In genomic region chr17:2957631-2958286, GRCh38 we compare ENCODE assay signal across 1 cellular context.
TF ChIP-seq lines count a peak whose summit lies in the region.

No MANE protein-coding gene starts in this region.

TF ChIP-seq in A549, 52 proteins besides CTCF, POLR2A, EP300 and RAD21:
- no peak for TF ChIP-seq CBX2 (IDR thresholded peaks at IDR 0.05; ENCODE audit: borderline replicate concordance, low read depth)
- TF ChIP-seq MAZ (IDR thresholded peaks at IDR 0.05; ENCODE audit: borderline replicate concordance, low read depth, low read length) = no peak
- no peak for TF ChIP-seq SREBF2 (IDR thresholded peaks at IDR 0.05)
- no peak for TF ChIP-seq EHF (CRISPR knock-in tag; IDR thresholded peaks at IDR 0.05)
- no peak for TF ChIP-seq RCOR1 (IDR thresholded peaks at IDR 0.05; ENCODE audit: low read depth, low read length)
